ENCODE assay signal across 8 cellular contexts in genomic region chr3:72113964-72114363, GRCh38.
"Had no signal": no experiment of that assay in that cellular context is flagged by ENCODE, and none has a peak within 500 bp of the region (broad histone marks: within the 10 kb centered on the region; RNA-seq: fewer than 3 reads in every experiment).

No MANE protein-coding gene starts in this region.

- ATAC-seq: GM12878 had no signal

- FAIRE-seq: G401.6, GM12878, GM12891, GM12892, GM18507, GM19239 had no signal

- H3K4me3 ChIP-seq: GM12878 had no signal

- DNase-seq: GDM1, GF-D8 had no signal
